In the genomic region with DNA sequence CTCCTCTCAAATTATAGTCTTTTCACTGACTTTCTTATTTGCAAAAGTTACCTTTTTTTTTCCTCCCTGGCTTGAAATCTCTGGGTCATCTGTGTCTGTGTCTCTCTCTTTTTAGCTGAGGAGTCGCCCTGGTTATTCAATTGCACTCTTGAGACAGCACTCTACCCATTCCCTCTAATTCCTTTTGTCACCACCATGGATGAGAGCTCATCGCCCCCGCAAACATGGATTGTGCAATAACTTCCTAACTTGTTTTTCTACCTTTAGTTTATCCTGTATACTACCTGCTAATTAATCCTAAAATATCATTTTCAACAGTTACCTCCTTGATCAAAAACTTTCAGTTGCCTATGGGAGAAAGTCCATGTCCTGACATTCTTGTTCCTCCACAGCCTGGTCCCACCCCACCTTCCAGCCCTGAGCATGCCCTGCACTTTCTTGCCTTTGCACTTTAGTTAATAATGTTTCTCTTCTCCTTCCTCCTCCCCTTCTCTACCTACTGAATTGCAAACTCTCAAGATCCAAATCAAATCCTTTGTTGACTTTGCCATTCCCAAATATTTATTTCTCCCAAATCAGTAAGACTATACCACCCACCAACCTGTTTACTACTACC, we compare ENCODE assay signal across 21 cellular contexts.
"Had no signal": no experiment of that assay in that cellular context is flagged by ENCODE, and none has a peak within 500 bp of the region (broad histone marks: within the 10 kb centered on the region; RNA-seq: fewer than 3 reads in every experiment).

No MANE protein-coding gene starts in this region.

- H3K27ac ChIP-seq: RWPE1, SJSA1 had no signal

- H3K4me3 ChIP-seq: Peyer's patch, SJSA1 had no signal

- H3K36me3 Mint-ChIP-seq: activated naive CD4-positive, alpha-beta T cell treated with anti-CD3 and anti-CD28 coated beads, Interleukin-2, amount 10 ng/mL, durations not matched to agents 7 days and 5 days; activated naive CD8-positive, alpha-beta T cell treated with anti-CD3 and anti-CD28 coated beads for 36 hours had no signal

- H3K9me3 Mint-ChIP-seq: activated naive CD4-positive, alpha-beta T cell treated with anti-CD3 and anti-CD28 coated beads, Interleukin-2, amount 10 ng/mL, durations not matched to agents 7 days and 5 days; activated naive CD8-positive, alpha-beta T cell treated with anti-CD3 and anti-CD28 coated beads for 36 hours; activated T-cell treated with anti-CD3 and anti-CD28 coated beads, Interleukin-2, amount 50 U/mL, for 4 hours; activated T-helper 2 cell treated with anti-CD3 and anti-CD28 coated beads, Interferon-gamma antibody, Interleukin-2, Interleukin-4, amounts not matched to agents 10 μg/mL and 5 μg/mL and 100 μg/mL, durations not matched to agents 14 hours and 24 hours and 36 hours; T-helper 1 cell treated with Interleukin-12 subunit alpha and Interleukin-12 subunit beta and Interleukin-4 antibody, amounts not matched to agents 30 μg/mL and 1 μg/mL, for 36 hours had no signal

- ATAC-seq: activated CD4-positive, CD25-positive, alpha-beta regulatory T cell treated with anti-CD3 and anti-CD28 coated beads, Interleukin-2, amount 50 U/mL, for 24 hours; activated T-cell treated with anti-CD3 and anti-CD28 coated beads, Interleukin-2, amount 50 U/mL, for 4 hours; SK-N-SH treated with all-trans-retinoic acid at 6 μM for 48 hours had no signal

- H3K4me1 Mint-ChIP-seq: activated naive CD4-positive, alpha-beta T cell treated with anti-CD3 and anti-CD28 coated beads, Interleukin-2, amount 10 ng/mL, durations not matched to agents 7 days and 5 days; activated naive CD8-positive, alpha-beta T cell treated with anti-CD3 and anti-CD28 coated beads for 36 hours had no signal

- H3K36me3 ChIP-seq: Peyer's patch, SJSA1 had no signal

- DNase-seq: activated CD4-positive, alpha-beta T cell treated with anti-CD3 and anti-CD28 coated beads for 4 hours; activated CD4-positive, alpha-beta T cell treated with anti-CD3 and anti-CD28 coated beads, Interleukin-2, amount 50 U/mL, for 4 hours; activated gamma-delta T cell treated with Interleukin-2 at 50 U/mL for 16 hours; activated naive CD4-positive, alpha-beta T cell treated with anti-CD3 and anti-CD28 coated beads, Interleukin-2, amount 10 ng/mL, durations not matched to agents 7 days and 5 days; activated naive CD8-positive, alpha-beta T cell treated with anti-CD3 and anti-CD28 coated beads for 36 hours; activated T-cell treated with anti-CD3 and anti-CD28 coated beads, Interleukin-2, amount 50 U/mL, for 4 hours; caudate nucleus; KG1; NCI-H1048; NCI-H1930; NCI-H2107; NCI-H510A treated with DMSO at 0.1 percent for 48 hours; NCI-H69; Peyer's patch; Right ventricle myocardium superior had no signal

- H3K27me3 ChIP-seq: Peyer's patch had no signal

- H3K27ac Mint-ChIP-seq: activated naive CD4-positive, alpha-beta T cell treated with anti-CD3 and anti-CD28 coated beads, Interleukin-2, amount 10 ng/mL, durations not matched to agents 7 days and 5 days; activated naive CD8-positive, alpha-beta T cell treated with anti-CD3 and anti-CD28 coated beads for 36 hours; activated T-helper 2 cell treated with anti-CD3 and anti-CD28 coated beads, Interferon-gamma antibody, Interleukin-2, Interleukin-4, amounts not matched to agents 10 μg/mL and 5 μg/mL and 100 μg/mL, durations not matched to agents 14 hours and 24 hours and 36 hours; T-helper 1 cell treated with Interleukin-12 subunit alpha and Interleukin-12 subunit beta and Interleukin-4 antibody, amounts not matched to agents 30 μg/mL and 1 μg/mL, for 36 hours had no signal

- H3K9me3 ChIP-seq: Peyer's patch, SJSA1 had no signal

- H3K4me3 Mint-ChIP-seq: activated naive CD4-positive, alpha-beta T cell treated with anti-CD3 and anti-CD28 coated beads, Interleukin-2, amount 10 ng/mL, durations not matched to agents 7 days and 5 days; activated naive CD8-positive, alpha-beta T cell treated with anti-CD3 and anti-CD28 coated beads for 36 hours; activated T-cell treated with anti-CD3 and anti-CD28 coated beads, Interleukin-2, amount 50 U/mL, for 4 hours; T-helper 1 cell treated with Interleukin-12 subunit alpha and Interleukin-12 subunit beta and Interleukin-4 antibody, amounts not matched to agents 30 μg/mL and 1 μg/mL, for 36 hours had no signal

- H3K27me3 Mint-ChIP-seq: activated naive CD4-positive, alpha-beta T cell treated with anti-CD3 and anti-CD28 coated beads, Interleukin-2, amount 10 ng/mL, durations not matched to agents 7 days and 5 days had no signal

- H3K4me1 ChIP-seq: Peyer's patch, SJSA1 had no signal
